Comparison of ENCODE assay signal across 17 cellular contexts in genomic region chr10:129774736-129775401, GRCh38.
"Had no signal": no experiment of that assay in that cellular context is flagged by ENCODE, and none has a peak within 500 bp of the region (broad histone marks: within the 10 kb centered on the region; RNA-seq: fewer than 3 reads in every experiment).

No MANE protein-coding gene starts in this region.

- H3K4me1 ChIP-seq: ascending aorta, colonic mucosa, gastroesophageal sphincter, thyroid gland had no signal

- DNase-seq: activated CD4-positive, alpha-beta T cell treated with anti-CD3 and anti-CD28 coated beads, Interleukin-2, amount 10 ng/mL, durations not matched to agents 24 days and 14 days; activated gamma-delta T cell; activated naive CD8-positive, alpha-beta T cell treated with anti-CD3 and anti-CD28 coated beads, Interleukin-2, amount 50 U/mL, for 24 hours; activated T-cell treated with anti-CD3 and anti-CD28 coated beads, Interleukin-2, amount 50 U/mL, for 24 hours; colonic mucosa; effector memory CD4-positive, alpha-beta T cell; kidney glomerular epithelial cell; stimulated activated CD4-positive, alpha-beta T cell treated with anti-CD3 and anti-CD28 coated beads, Interleukin-4, amount 100 ng/mL, for 4 hours; T-helper 1 cell; thyroid gland; WERI-Rb-1 had no signal

- H3K27me3 Mint-ChIP-seq: activated CD4-positive, alpha-beta T cell treated with anti-CD3 and anti-CD28 coated beads, Interleukin-2, amount 10 ng/mL, durations not matched to agents 24 days and 14 days; activated naive CD8-positive, alpha-beta T cell treated with anti-CD3 and anti-CD28 coated beads, Interleukin-2, amount 50 U/mL, for 24 hours; activated T-cell treated with anti-CD3 and anti-CD28 coated beads, Interleukin-2, amount 50 U/mL, for 24 hours had no signal

- H3K9me3 ChIP-seq: colonic mucosa, gastroesophageal sphincter, thyroid gland had no signal

- H3K9me3 Mint-ChIP-seq: activated naive CD8-positive, alpha-beta T cell treated with anti-CD3 and anti-CD28 coated beads, Interleukin-2, amount 50 U/mL, for 24 hours; nephron had no signal

- H3K4me1 Mint-ChIP-seq: activated CD4-positive, alpha-beta T cell treated with anti-CD3 and anti-CD28 coated beads, Interleukin-2, amount 10 ng/mL, durations not matched to agents 24 days and 14 days; activated naive CD8-positive, alpha-beta T cell treated with anti-CD3 and anti-CD28 coated beads, Interleukin-2, amount 50 U/mL, for 24 hours; nephron had no signal

- H3K4me3 ChIP-seq: ascending aorta, colonic mucosa, gastroesophageal sphincter, SK-N-MC, thyroid gland had no signal

- H3K4me3 Mint-ChIP-seq: activated CD4-positive, alpha-beta T cell treated with anti-CD3 and anti-CD28 coated beads, Interleukin-2, amount 10 ng/mL, durations not matched to agents 24 days and 14 days; activated naive CD8-positive, alpha-beta T cell treated with anti-CD3 and anti-CD28 coated beads, Interleukin-2, amount 50 U/mL, for 24 hours; activated T-cell treated with anti-CD3 and anti-CD28 coated beads, Interleukin-2, amount 50 U/mL, for 24 hours; nephron had no signal

- H3K27ac Mint-ChIP-seq: activated CD4-positive, alpha-beta T cell treated with anti-CD3 and anti-CD28 coated beads, Interleukin-2, amount 10 ng/mL, durations not matched to agents 24 days and 14 days; activated naive CD8-positive, alpha-beta T cell treated with anti-CD3 and anti-CD28 coated beads, Interleukin-2, amount 50 U/mL, for 24 hours; activated T-cell treated with anti-CD3 and anti-CD28 coated beads, Interleukin-2, amount 50 U/mL, for 24 hours; nephron had no signal

- ATAC-seq: activated naive CD8-positive, alpha-beta T cell treated with anti-CD3 and anti-CD28 coated beads, Interleukin-2, amount 50 U/mL, for 24 hours; gastroesophageal sphincter; Right ventricle myocardium inferior had no signal

- H3K36me3 ChIP-seq: ascending aorta, colonic mucosa, thyroid gland, WERI-Rb-1 had no signal

- H3K27me3 ChIP-seq: ascending aorta, colonic mucosa, gastroesophageal sphincter, thyroid gland had no signal

- H3K27ac ChIP-seq: ascending aorta, colonic mucosa, epithelial cell of prostate, gastroesophageal sphincter, SK-N-MC, thyroid gland, WERI-Rb-1 had no signal
